Comparison of ENCODE assay signal across 14 cellular contexts in genomic region chr3:42226470-42227425, GRCh38. TPM values are rescaled to one million over a fixed set of nuclear protein-coding genes. Genes with fewer than 3 reads are reported as not detected.
DNase-seq lines count a peak whose midpoint lies in the region; ATAC-seq, FAIRE-seq and TF ChIP-seq lines count a peak whose summit lies in the region.
"Had no signal": no experiment of that assay in that cellular context is flagged by ENCODE, and none has a peak within 500 bp of the region (broad histone marks: within the 10 kb centered on the region; RNA-seq: fewer than 3 reads in every experiment).

No MANE protein-coding gene starts in this region.

- H3K79me1 ChIP-seq in mesendoderm (ENCODE audit: low read length) = no peaks in the 10 kb centered on the region

- no peak overlapping the region for H3K27ac Mint-ChIP-seq in GM23338
- H3K27ac Mint-ChIP-seq: activated CD4-positive, alpha-beta T cell treated with anti-CD3 and anti-CD28 coated beads, Interleukin-2, amount 10 ng/mL, durations not matched to agents 24 days and 14 days; stimulated activated naive CD8-positive, alpha-beta T cell treated with anti-CD3 and anti-CD28 coated beads, Interleukin-15, Interleukin-2, amounts not matched to agents 100 ng/mL and 50 ng/mL, for 24 hours; T-helper 2 cell treated with Interferon-gamma antibody and Interleukin-4, amounts not matched to agents 5 μg/mL and 100 μg/mL, for 36 hours had no signal

- no peak overlapping the region for H3K4ac ChIP-seq in mesendoderm (ENCODE audit: low read depth, low read length)

- intact Hi-C loops in GM12878 (cut with micrococcal nuclease; ENCODE audit: unreplicated experiment) = loop anchor here (5.0 kb wide), 1 partner anchor 334 kb away; no protein-coding TSS in a partner anchor

- 73% methylated on average over 11 of the region's 11 CpGs for WGBS in GM12878 (ENCODE audit: insufficient coverage, insufficient replicate concordance, low lambda C conversion rate, missing lambda C conversion rate)
- no CpG with 5 or more reads among the region's 11 CpGs for WGBS in mesendoderm (ENCODE audit: extremely low coverage, insufficient coverage, low lambda C conversion rate)

- H3K9me3 Mint-ChIP-seq in GM23338 = no peaks in the 10 kb centered on the region; the same call in 2 of the 3 replicates
- H3K9me3 Mint-ChIP-seq: activated CD4-positive, alpha-beta T cell treated with anti-CD3 and anti-CD28 coated beads, Interleukin-2, amount 10 ng/mL, durations not matched to agents 24 days and 14 days; stimulated activated naive CD8-positive, alpha-beta T cell treated with anti-CD3 and anti-CD28 coated beads, Interleukin-15, Interleukin-2, amounts not matched to agents 100 ng/mL and 50 ng/mL, for 24 hours; T-helper 2 cell treated with Interferon-gamma antibody and Interleukin-4, amounts not matched to agents 5 μg/mL and 100 μg/mL, for 36 hours had no signal

- H3K36me3 ChIP-seq in GM23338 (ENCODE audit: insufficient read depth) (no peaks in the 10 kb centered on the region), GM12878 (ENCODE audit: control insufficient read depth in 2 of 2, insufficient read depth in 2 of 2, low read length in 1 of 2) (peaks cover 8 to 15% of the 10 kb centered on the region in 2 experiments), mesendoderm (ENCODE audit: control insufficient read depth, insufficient read depth, low read length) (peaks cover 2% of the 10 kb centered on the region)

- H3K79me2 ChIP-seq in GM23338 (replicated peaks; ENCODE audit: insufficient read depth) (no peaks in the 10 kb centered on the region), GM12878 (ENCODE audit: control insufficient read depth, insufficient read depth, low read length) (no peaks in the 10 kb centered on the region), mesendoderm (ENCODE audit: control insufficient read depth, insufficient read depth, low read length) (no peaks in the 10 kb centered on the region)

- no peak overlapping the region for H3K18ac ChIP-seq in mesendoderm (ENCODE audit: low read length)

- TF ChIP-seq CTCF in GM23338 (conservative IDR thresholded peaks at IDR 0.05; ENCODE audit: low read depth in 2 of 2) (no peak), GM12878 (IDR thresholded peaks at IDR 0.05 in 2 of 3, conservative IDR thresholded peaks at IDR 0.05 in 1 of 3; ENCODE audit: control insufficient read depth in 2 of 3, extremely low read depth in 1 of 3, insufficient read depth in 1 of 3, low read depth in 3 of 3, low read length in 3 of 3) (no peak)

- FAIRE-seq in GM12878 (lab: Jason Lieb, UNC) = no peak
- FAIRE-seq: colon had no signal

- H3K9me2 ChIP-seq in GM23338 (ENCODE audit: insufficient read depth) = 0 out of 2 replicates have a peak, but pooled peaks cover 4% of the 10 kb centered on the region

- H3K9ac ChIP-seq in GM12878 (ENCODE audit: control insufficient read depth, insufficient read depth, low read length) = no peak overlapping the region
- H3K9ac ChIP-seq in mesendoderm (ENCODE audit: low read length) = no peak overlapping the region

- TF ChIP-seq EP300 in GM12878 (IDR thresholded peaks at IDR 0.05; ENCODE audit: borderline replicate concordance in 1 of 2, control insufficient read depth in 1 of 2, low read depth in 2 of 2, low read length in 2 of 2) = no peak

- TF ChIP-seq POLR2A in GM12878 (IDR thresholded peaks at IDR 0.05; ENCODE audit: low read depth, low read length) = no peak

- no peak overlapping the region for H4K5ac ChIP-seq in mesendoderm (ENCODE audit: low read length)

- H3K56ac ChIP-seq in mesendoderm (ENCODE audit: low read length) = no peak overlapping the region

- no peak overlapping the region for H4K8ac ChIP-seq in mesendoderm (ENCODE audit: low read depth, low read length)

- RAD21 ChIA-PET in GM12878 (lab: Charles Lee; ENCODE audit: unreplicated experiment) = no interaction called here

- SMC1A ChIA-PET in GM12878 (lab: Charles Lee; ENCODE audit: uncharacterized antibody, unreplicated experiment) = no interaction called here

- BruUV-seq in GM12878 (replicated peaks; lab: Mats Ljungman, UMichigan) = no TSS peak

- no peak overlapping the region for H3K23ac ChIP-seq in mesendoderm (ENCODE audit: low read length)

- peaks cover 5% of the 10 kb centered on the region for H3K27me3 Mint-ChIP-seq in GM23338 (ENCODE audit: insufficient read depth, low read depth, poor library complexity)
- H3K27me3 Mint-ChIP-seq: activated CD4-positive, alpha-beta T cell treated with anti-CD3 and anti-CD28 coated beads, Interleukin-2, amount 10 ng/mL, durations not matched to agents 24 days and 14 days; stimulated activated naive CD8-positive, alpha-beta T cell treated with anti-CD3 and anti-CD28 coated beads, Interleukin-15, Interleukin-2, amounts not matched to agents 100 ng/mL and 50 ng/mL, for 24 hours had no signal

- no peaks in the 10 kb centered on the region for H3K27me3 ChIP-seq in GM23338 (ENCODE audit: insufficient read depth)
- H3K27me3 ChIP-seq in GM12878 (replicated peaks in 1 of 2; ENCODE audit: control insufficient read depth in 2 of 2, insufficient read depth in 2 of 2, low read length in 1 of 2) = no peaks in the 10 kb centered on the region
- no peaks in the 10 kb centered on the region for H3K27me3 ChIP-seq in mesendoderm (ENCODE audit: insufficient read depth, low read length, poor library complexity)
- H3K27me3 ChIP-seq: adrenal gland had no signal

- 0 out of 3 replicates have a peak, but pooled peaks cover 3% of the 10 kb centered on the region for H3K4me1 Mint-ChIP-seq in GM23338

- peak; percentile 32 for DNase-seq in GM23338 (ENCODE audit: low spot score)
- DNase-seq in NCI-H1436 treated with DMSO at 0.1 percent for 48 hours (lab: John Stamatoyannopoulos, UW) = peak; percentile 16
- no peak for DNase-seq in GM12878 (ENCODE audit: low read depth, low spot score)
- peak; percentile 53 for DNase-seq in mesendoderm
- DNase-seq in cerebellar nuclear complex (lab: John Stamatoyannopoulos, UW) = no peak
- DNase-seq in KBM-7 = no peak
- DNase-seq: activated CD4-positive, alpha-beta T cell treated with anti-CD3 and anti-CD28 coated beads, Interleukin-2, amount 10 ng/mL, durations not matched to agents 24 days and 14 days; activated T-cell treated with anti-CD3 and anti-CD28 coated beads, Interleukin-2, amount 50 U/mL, for 48 hours; adrenal gland; NCI-H526 had no signal

- H2BK15ac ChIP-seq in mesendoderm (replicated peaks; ENCODE audit: low read depth) = no peak overlapping the region

- no peaks in the 10 kb centered on the region for H4K20me1 ChIP-seq in GM23338 (replicated peaks; ENCODE audit: insufficient read depth)
- no peaks in the 10 kb centered on the region for H4K20me1 ChIP-seq in GM12878 (ENCODE audit: control insufficient read depth, insufficient read depth)

- no peak for TF ChIP-seq RAD21 in GM12878 (IDR thresholded peaks at IDR 0.05; ENCODE audit: insufficient read depth, low read depth, low read length)

- in situ Hi-C loops in GM12878 (cut with MboI) = loop anchor here (5.0 to 10.0 kb wide), 2 partner anchors 104 to 332 kb away; no protein-coding TSS in a partner anchor
- in situ Hi-C loops in KBM-7 (cut with MboI; ENCODE audit: low pct_unique_long_range_greater_than_20kb, low sequenced_read_pairs) = loop anchor here (25.0 kb wide), 1 partner anchor 211 kb away; no protein-coding TSS in a partner anchor

- H3K4me3 Mint-ChIP-seq in GM23338 = no peak overlapping the region
- H3K4me3 Mint-ChIP-seq: activated CD4-positive, alpha-beta T cell treated with anti-CD3 and anti-CD28 coated beads, Interleukin-2, amount 10 ng/mL, durations not matched to agents 24 days and 14 days; stimulated activated naive CD8-positive, alpha-beta T cell treated with anti-CD3 and anti-CD28 coated beads, Interleukin-15, Interleukin-2, amounts not matched to agents 100 ng/mL and 50 ng/mL, for 24 hours; T-helper 2 cell treated with Interferon-gamma antibody and Interleukin-4, amounts not matched to agents 5 μg/mL and 100 μg/mL, for 36 hours had no signal

- H2AFZ ChIP-seq in GM23338 (no peak overlapping the region), GM12878 (ENCODE audit: control insufficient read depth, low read depth, low read length) (no peak overlapping the region)

- no peak overlapping the region for H3K4me2 ChIP-seq in GM23338
- no peak overlapping the region for H3K4me2 ChIP-seq in GM12878 (ENCODE audit: control insufficient read depth, insufficient read depth)
- H3K4me2 ChIP-seq in mesendoderm (ENCODE audit: low read length) = no peak overlapping the region

- no peak overlapping the region for H3K4me3 ChIP-seq in GM23338
- H3K4me3 ChIP-seq in GM12878 = no peak overlapping the region
- H3K4me3 ChIP-seq in mesendoderm (ENCODE audit: low read length) = no peak overlapping the region
- H3K4me3 ChIP-seq: adrenal gland had no signal

- no peak overlapping the region for H2BK120ac ChIP-seq in mesendoderm (ENCODE audit: low read depth, low read length)

- H3F3A ChIP-seq in GM23338 (replicated peaks; ENCODE audit: low read depth) = no peaks in the 10 kb centered on the region

- POLR2A ChIA-PET in GM12878 (lab: Charles Lee) = no interaction called here

- no peaks in the 10 kb centered on the region; the same call in 2 of the 3 replicates for H3K9me3 ChIP-seq in GM12878 (replicated peaks; ENCODE audit: control insufficient read depth, insufficient read depth, low read length)
- H3K9me3 ChIP-seq: adrenal gland had no signal

- H3K36me3 Mint-ChIP-seq in GM23338 (ENCODE audit: low read depth) = peaks cover 18% of the 10 kb centered on the region

- no peak overlapping the region for H3K27ac ChIP-seq in GM23338 (ENCODE audit: low read depth)
- H3K27ac ChIP-seq in GM12878 (ENCODE audit: control insufficient read depth, insufficient read depth) = peak overlapping the region; percentile 2; the same call in 1 of the 2 replicates
- no peak overlapping the region for H3K27ac ChIP-seq in mesendoderm (ENCODE audit: low read depth, low read length)
- H3K27ac ChIP-seq: adrenal gland had no signal

- no peak overlapping the region for H2AK5ac ChIP-seq in mesendoderm (ENCODE audit: low read length)

- ATAC-seq in GM23338 (no peak), GM12878 (peak; percentile 44), GM18858 (IDR thresholded peaks at IDR 0.05; ENCODE audit: unreplicated experiment) (no peak)

- H2BK5ac ChIP-seq in mesendoderm (ENCODE audit: low read length) = no peak overlapping the region

- CTCF ChIA-PET in GM12878 (lab: Yijun Ruan, JAX) = interaction anchor here (1.4 kb wide), 1 partner anchor 8 kb away, joined by 4 read pairs; no protein-coding TSS in a partner anchor

- no peaks in the 10 kb centered on the region; the same call in 1 of the 2 replicates for H3K4me1 ChIP-seq in GM23338 (ENCODE audit: insufficient read depth)
- H3K4me1 ChIP-seq in GM12878 (ENCODE audit: control insufficient read depth, insufficient read depth, low read length) = peaks cover 3% of the 10 kb centered on the region; the same call in 1 of the 2 replicates
- H3K4me1 ChIP-seq in mesendoderm (ENCODE audit: control insufficient read depth, low read depth, low read length) = no peaks in the 10 kb centered on the region
- H3K4me1 ChIP-seq: adrenal gland had no signal

RNA-seq across cellular contexts. Expression of gene CCK, which starts 39.2 kb away (rescaled TPM):
- 1.0 and 4.2 TPM in 2 replicates for total RNA-seq in GM23338 (2014; rRNA removed; shearing (Covaris generic))
- polyA plus RNA-seq in GM23338 (2016; fragmentation: Nextera tagmentation; extraction: Ambion mirVana) (3.1 and 3.3 TPM in 2 replicates), GM12878 (2011; rRNA removed) (not detected in 2 replicates), GM12878 (2014; fragmentation: Illumina TruSeq; extraction: Trizol) (not detected in 2 replicates), GM12878 (2014; fragmentation: Nextera tagmentation; extraction: Ambion mirVana) (not detected), GM12878 (2014; rRNA removed) (not detected in 2 replicates), GM12878 (2016; fragmentation: Nextera tagmentation; extraction: Ambion mirVana) (not detected)
- total RNA-seq in GM12878 (2013; cell fraction: nucleolus; rRNA removed) = not detected in 2 replicates
- total RNA-seq in GM12878 (2014; rRNA removed) (not detected in 2 replicates), GM12878 (2014; rRNA removed; fragmentation: Illumina TruSeq; extraction: Trizol) (not detected in 2 replicates), GM12878 (2021) (not detected in 2 replicates)
- not detected for polyA plus RNA-seq in GM12878 (2011; ENCODE audit: low read depth)
- polyA plus RNA-seq in GM12878 (2011; cell fraction: cytosol; rRNA removed) = not detected in 2 replicates
- polyA plus RNA-seq in GM12878 (2011; cell fraction: nucleus; rRNA removed) = not detected in 2 replicates
- not detected in 2 replicates for polyA plus RNA-seq in GM12878 (2012)
- polyA minus RNA-seq in GM12878 (2011; rRNA and poly(A)+ RNA removed) = not detected in 2 replicates
- polyA minus RNA-seq in GM12878 (2011; cell fraction: cytosol; rRNA and poly(A)+ RNA removed) = not detected in 2 replicates
- not detected in 2 replicates for polyA minus RNA-seq in GM12878 (2011; cell fraction: nucleus; rRNA and poly(A)+ RNA removed)
- 0.86 TPM for polyA plus RNA-seq in mesendoderm (2013, experiment 1 of 2)
- polyA plus RNA-seq in mesendoderm (2013, experiment 2 of 2) = 0.64 TPM
- total RNA-seq: activated CD4-positive, alpha-beta T cell treated with anti-CD3 and anti-CD28 coated beads, Interleukin-2, amount 10 ng/mL, durations not matched to agents 24 days and 14 days had no signal

Comparison
In these comparisons a context has a peak if more than half of its experiments do, and no peak if none do; other contexts are left out.
1. DNase-seq: peak in GM23338 (single experiment), NCI-H1436 treated with DMSO at 0.1 percent for 48 hours (single experiment) and mesendoderm (single experiment); none in GM12878 (single experiment), cerebellar nuclear complex (0 of 2) and KBM-7 (single experiment).